8 cellular contexts compared by ENCODE assay signal in genomic region chr5:150656191-150657132, GRCh38. TPM values are rescaled to one million over a fixed set of nuclear protein-coding genes. Genes with fewer than 3 reads are reported as not detected.
DNase-seq lines count a peak whose midpoint lies in the region; ATAC-seq and TF ChIP-seq lines count a peak whose summit lies in the region.

No MANE protein-coding gene starts in this region.

- H3K27me3 ChIP-seq in iPS-20b (ENCODE audit: insufficient read depth, low read length) (peaks cover 12% of the 10 kb centered on the region), spleen (replicated peaks in 1 of 7) (peaks cover 0 to 5% (median 0%) of the 10 kb centered on the region in 7 donors)

- POLR2A ChIA-PET in HEK293 (lab: Yijun Ruan, JAX): interaction anchor here (0.6 to 2.7 kb wide), 10 partner anchors 11 to 380 kb away, joined by 3 to 13 read pairs (median 4); partner anchors contain the start of genes DCTN4 and RBM22

- TF ChIP-seq CTCF in HEK293 (tag by site-specific recombination; IDR thresholded peaks at IDR 0.05): peak; percentile 72
- TF ChIP-seq CTCF in astrocyte of the spinal cord (IDR thresholded peaks at IDR 0.05; ENCODE audit: low read depth, low read length): peak; percentile 61
- peak in 10 of 11 experiments; percentile 28 to 88 (median 74) for TF ChIP-seq CTCF in spleen (IDR thresholded peaks at IDR 0.05 in 8 of 11, conservative IDR thresholded peaks at IDR 0.05 in 3 of 11)

- CTCF ChIA-PET in HEK293 (lab: Yijun Ruan, JAX): interaction anchor here (0.6 to 9.2 kb wide), 16 partner anchors 9 to 194 kb away, joined by 3 to 161 read pairs (median 4); no protein-coding TSS in a partner anchor

- peak; percentile 31 for TF ChIP-seq POLR2A in GM10847 (IDR thresholded peaks at IDR 0.05; ENCODE audit: extremely low read depth, insufficient read length)
- no peak for TF ChIP-seq POLR2A in spleen (IDR thresholded peaks at IDR 0.05)

- H3K4me3 ChIP-seq in HEK293 (ENCODE audit: low read depth, low read length) (peak overlapping the region; percentile 55), astrocyte of the spinal cord (ENCODE audit: low read depth, low read length) (peak overlapping the region; percentile 49), iPS-20b (ENCODE audit: low read length) (peak overlapping the region; percentile 78), spleen (peak overlapping the region; percentile 22 to 77 (median 48))

- ATAC-seq in HG02840 (IDR thresholded peaks at IDR 0.05; ENCODE audit: low FRiP score, unreplicated experiment): no peak

- H3K9ac ChIP-seq in iPS-20b (ENCODE audit: low read depth, low read length): peak overlapping the region; percentile 85; the same call in 1 of the 2 replicates

- H3K36me3 ChIP-seq in HEK293 (ENCODE audit: control insufficient read depth in 2 of 2, insufficient read depth in 1 of 2, low read length in 2 of 2) (no peaks in the 10 kb centered on the region), iPS-20b (ENCODE audit: insufficient read depth, low read depth, low read length) (no peaks in the 10 kb centered on the region), spleen (peaks cover 0 to 19% (median 0%) of the 10 kb centered on the region in 6 donors)

- H3K27ac ChIP-seq in HEK293 (ENCODE audit: extremely low read depth, low read depth, low read length) (peak overlapping the region; percentile 73; the same call in 1 of the 2 replicates), iPS-20b (ENCODE audit: low read length) (no peak overlapping the region), spleen (peak overlapping the region; percentile 41 to 75 (median 54))

- H3K9me3 ChIP-seq in HEK293 (ENCODE audit: control insufficient read depth, insufficient read depth, low read depth, low read length): no peaks in the 10 kb centered on the region
- H3K9me3 ChIP-seq in iPS-20b (ENCODE audit: insufficient read depth, low read depth, low read length): no peaks in the 10 kb centered on the region
- no peaks in the 10 kb centered on the region for H3K9me3 ChIP-seq in spleen

- intact Hi-C loops in spleen (cut with DNase I; ENCODE audit: low total_unique reads): loop anchor here (5.0 kb wide), 1 partner anchor 94 kb away; no protein-coding TSS in a partner anchor

- DNase-seq in NCI-H1048 (lab: John Stamatoyannopoulos, UW) (peak; percentile 36), T-helper 9 cell (peak; percentile 79), astrocyte of the spinal cord (ENCODE audit: low read depth, low spot score) (peak; percentile 53), spleen (peak; percentile 93)

- in situ Hi-C loops in astrocyte of the spinal cord (cut with HindIII; ENCODE audit: low sequenced_read_pairs): no loop called here

- WGBS in spleen, 5 donors: 2 to 6% (median 4%) methylated on average over 23 to 99 of the region's 99 CpGs

- H3K4me1 ChIP-seq in HEK293 (ENCODE audit: control insufficient read depth, insufficient read depth, low read length): no peaks in the 10 kb centered on the region
- H3K4me1 ChIP-seq in iPS-20b (ENCODE audit: insufficient read depth, low read length): peaks cover 11% of the 10 kb centered on the region
- H3K4me1 ChIP-seq in spleen: peaks cover 4 to 52% (median 30%) of the 10 kb centered on the region in 6 donors

TF ChIP-seq in HEK293, 187 proteins besides CTCF, POLR2A, EP300 and RAD21 (continues in another document):
- TF ChIP-seq ZNF223 (tag by site-specific recombination; IDR thresholded peaks at IDR 0.05) (no peak), REST (tag by site-specific recombination; IDR thresholded peaks at IDR 0.05) (no peak), PRDM10 (tag by site-specific recombination; IDR thresholded peaks at IDR 0.05) (peak; percentile 24; the same call in 1 of the 2 replicates), IKZF3 (tag by site-specific recombination; IDR thresholded peaks at IDR 0.05) (no peak; the same call in none of the 2 replicates), ZNF174 (tag by site-specific recombination; IDR thresholded peaks at IDR 0.05) (no peak), ZNF184 (tag by site-specific recombination; IDR thresholded peaks at IDR 0.05) (no peak), ZBTB48 (tag by site-specific recombination; IDR thresholded peaks at IDR 0.05) (peak; percentile 16; the same call in 1 of the 2 replicates), ZNF600 (tag by site-specific recombination; IDR thresholded peaks at IDR 0.05) (0 out of 2 replicates have a peak, but pooled peaks have one; percentile 12), ZNF398 (tag by site-specific recombination; IDR thresholded peaks at IDR 0.05) (peak; percentile 46; the same call in 1 of the 2 replicates), ZNF140 (tag by site-specific recombination; IDR thresholded peaks at IDR 0.05) (no peak)

RNA-seq across cellular contexts. Expression of gene MYOZ3, which starts 4.6 kb away (rescaled TPM):
- total RNA-seq in spleen: 1 to 10 TPM in 3 of 7 donors, under 1 TPM in 3, not detected in 1; 0.26 to 1.2 (median 0.81) TPM
- polyA plus RNA-seq in spleen: under 1 TPM; 0.04 to 0.32 (median 0.14) TPM

RNA-seq across cellular contexts. Expression of gene SYNPO, which starts 16.0 kb away (rescaled TPM):
- 100 to 1,000 TPM in 2 of 7 donors, 10 to 100 TPM in 5; 38.9 to 133 (median 68.9) TPM for total RNA-seq in spleen
- polyA plus RNA-seq in spleen: 10 to 100 TPM in 1 of 3 donors, 1 to 10 TPM in 2; 6.9 to 28.0 (median 9.3) TPM

RNA-seq across cellular contexts. Expression of gene RBM22, which starts 44.4 kb away (rescaled TPM):
- total RNA-seq in spleen: 10 to 100 TPM; 52.3 to 66.9 (median 59.6) TPM
- 10 to 100 TPM; 31.4 to 47.3 (median 45.3) TPM for polyA plus RNA-seq in spleen

Comparison
In these comparisons a context has a peak if more than half of its experiments do, and no peak if none do; other contexts are left out.
1. DNase-seq: peak in every context shown above with its lines; median percentile 93 in spleen; 79 in T-helper 9 cell; 53 in astrocyte of the spinal cord; 36 in NCI-H1048.